ENCODE assay signal across 8 cellular contexts in the genomic region with DNA sequence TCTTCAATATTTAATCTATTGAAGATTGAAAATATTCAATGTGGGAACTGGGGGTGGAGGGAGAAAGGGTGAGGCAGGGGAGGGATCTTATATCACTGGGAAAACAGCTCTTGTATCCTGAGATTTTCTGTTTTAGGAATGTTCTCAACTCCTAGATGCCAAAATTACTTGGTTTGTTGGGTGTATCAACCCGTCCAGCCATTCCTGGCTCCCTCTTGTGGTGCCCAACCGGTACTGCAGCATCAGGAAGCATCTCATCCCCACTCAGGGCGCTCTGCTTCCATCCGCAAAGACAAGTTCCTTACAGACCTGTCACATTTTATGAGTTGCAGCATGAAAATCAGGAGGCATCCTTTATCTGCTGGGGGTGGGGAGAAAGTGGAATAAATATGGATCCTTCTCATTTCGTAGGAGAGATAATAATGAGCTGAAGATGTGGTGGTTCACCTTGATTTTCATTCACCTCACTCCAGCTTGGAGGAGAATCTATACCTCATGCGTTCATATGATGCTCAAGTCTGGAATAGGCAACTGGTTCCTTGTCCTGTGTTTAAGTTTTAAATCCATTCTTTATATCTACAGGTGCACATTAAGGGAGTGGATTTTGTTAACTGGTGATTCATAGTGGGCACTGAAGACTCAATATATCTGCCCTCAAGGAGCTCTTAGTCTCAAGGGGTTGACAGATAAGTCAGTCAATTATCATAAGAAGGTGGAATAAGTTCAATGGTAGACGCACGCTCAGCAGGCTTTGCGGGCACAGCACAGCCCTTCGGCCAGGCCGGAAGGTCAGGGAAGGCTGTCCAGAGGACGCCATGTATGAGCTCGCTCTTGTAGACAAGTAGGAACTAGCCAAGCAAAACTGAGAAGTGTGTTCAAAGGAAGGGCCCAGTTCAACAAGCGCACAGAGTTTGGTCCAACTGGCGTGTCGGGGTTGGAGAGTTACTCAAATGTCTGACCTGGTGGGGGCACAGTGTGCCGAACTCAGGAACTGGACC.
DNase-seq lines count a peak whose midpoint lies in the region; ATAC-seq, FAIRE-seq and TF ChIP-seq lines count a peak whose summit lies in the region.

No MANE protein-coding gene starts in this region.

- peak; percentile 92 for TF ChIP-seq CTCF in GM06990 (IDR thresholded peaks at IDR 0.05; ENCODE audit: insufficient read depth, low read length, poor library complexity, severe bottlenecking)
- peak; percentile 63 to 98 (median 95) for TF ChIP-seq CTCF in dorsolateral prefrontal cortex (IDR thresholded peaks at IDR 0.05 in 54 of 56, conservative IDR thresholded peaks at IDR 0.05 in 2 of 56; ENCODE audit: low read depth in 1 of 56, partially characterized antibody in 56 of 56)

- H3K36me3 ChIP-seq in GM06990 (ENCODE audit: control insufficient read depth, insufficient read depth, low read length), result no peaks in the 10 kb centered on the region

- DNase-seq in GM06990 (ENCODE audit: extremely low read depth, insufficient read length), result no peak
- peak; percentile 60 for DNase-seq in H54 (ENCODE audit: insufficient read length, low spot score)
- DNase-seq in NCI-H1694 (lab: John Stamatoyannopoulos, UW), result peak; percentile 70
- peak; percentile 65 to 73 for DNase-seq in activated CD4-positive, alpha-beta T cell treated with anti-CD3 and anti-CD28 coated beads, Interleukin-2, amount 50 U/mL, for 48 hours
- peak; percentile 73 to 86 (median 80) for DNase-seq in dorsolateral prefrontal cortex
- peak; percentile 64 to 78 for DNase-seq in lung microvascular endothelial cell (ENCODE audit: low read depth in 2 of 2)
- DNase-seq in stimulated activated CD8-positive, alpha-beta memory T cell treated with anti-CD3 and anti-CD28 coated beads, Interleukin-15, amount 100 ng/mL, for 4 hours (ENCODE audit: low read depth in 2 of 2), result peak; percentile 21 to 40

- H3K4me3 ChIP-seq in GM06990 (replicated peaks; ENCODE audit: low read depth, low read length) (no peak overlapping the region), dorsolateral prefrontal cortex (no peak overlapping the region)

- intact Hi-C loops in dorsolateral prefrontal cortex (cut with DNase I), result loop anchor here (2.0 to 5.0 kb wide), 2 partner anchors 147 to 148 kb away; no protein-coding TSS in a partner anchor

- peak overlapping the region in 36 of 59 donors; percentile 8 to 70 (median 34) for H3K27ac ChIP-seq in dorsolateral prefrontal cortex

- no peak for TF ChIP-seq POLR2A in H54 (IDR thresholded peaks at IDR 0.05; ENCODE audit: low read depth, low read length)

- H3K27me3 ChIP-seq in GM06990 (replicated peaks; ENCODE audit: control insufficient read depth, insufficient read depth, low read length) (no peaks in the 10 kb centered on the region), dorsolateral prefrontal cortex (no peaks in the 10 kb centered on the region)

- ATAC-seq in GM18907 (IDR thresholded peaks at IDR 0.05; ENCODE audit: unreplicated experiment), result no peak

- peak; percentile 23 for FAIRE-seq in H54 (lab: Jason Lieb, UNC)
